In genomic region chr4:742742-743311, GRCh38 we compare ENCODE assay signal across 8 cellular contexts. TPM values are rescaled to one million over a fixed set of nuclear protein-coding genes. Genes with fewer than 3 reads are reported as not detected.
DNase-seq lines count a peak whose midpoint lies in the region; ATAC-seq and TF ChIP-seq lines count a peak whose summit lies in the region.

No MANE protein-coding gene starts in this region.

- no peak overlapping the region for H3K27ac ChIP-seq in dorsolateral prefrontal cortex

- H3K4me3 ChIP-seq in dorsolateral prefrontal cortex = no peak overlapping the region
- no peak overlapping the region for H3K4me3 ChIP-seq in mucosa of descending colon

- no peaks in the 10 kb centered on the region for H3K27me3 ChIP-seq in dorsolateral prefrontal cortex

- no peaks in the 10 kb centered on the region for H3K9me3 ChIP-seq in mucosa of descending colon

- ATAC-seq in GM19351 (IDR thresholded peaks at IDR 0.05; ENCODE audit: unreplicated experiment) (peak; percentile 79), mucosa of descending colon (peak; percentile 93)

- peak; percentile 94 for DNase-seq in AG20443 (ENCODE audit: low spot score)
- DNase-seq in NCI-H1694 treated with DMSO at 0.1 percent for 48 hours (lab: John Stamatoyannopoulos, UW) = peak; percentile 8
- peak; percentile 80 for DNase-seq in activated CD4-positive, alpha-beta T cell treated with anti-CD3 and anti-CD28 coated beads, Interleukin-2, amount 50 U/mL, for 1 hour
- DNase-seq in dorsolateral prefrontal cortex = peak in 6 of 10 donors; percentile 55 to 74 (median 58)
- peak; percentile 74 to 86 (median 84) for DNase-seq in mucosa of descending colon
- DNase-seq in stimulated activated CD8-positive, alpha-beta memory T cell treated with anti-CD3 and anti-CD28 coated beads, Interleukin-7, amount 100 ng/mL, for 24 hours (ENCODE audit: low read depth) = peak; percentile 62
- DNase-seq in NCI-H526 treated with DMSO at 0.1 percent for 48 hours (lab: John Stamatoyannopoulos, UW) = no peak

- no peaks in the 10 kb centered on the region for H3K36me3 ChIP-seq in mucosa of descending colon (ENCODE audit: low read depth)

- intact Hi-C loops in dorsolateral prefrontal cortex (cut with DNase I) (no loop called here), mucosa of descending colon (cut with DNase I, micrococcal nuclease) (no loop called here)

- peak; percentile 50 to 91 (median 81) for TF ChIP-seq CTCF in dorsolateral prefrontal cortex (IDR thresholded peaks at IDR 0.05 in 54 of 56, conservative IDR thresholded peaks at IDR 0.05 in 2 of 56; ENCODE audit: low read depth in 1 of 56, partially characterized antibody in 56 of 56)
- peak; percentile 80 for TF ChIP-seq CTCF in mucosa of descending colon (IDR thresholded peaks at IDR 0.05)

- peaks cover 3% of the 10 kb centered on the region for H3K4me1 ChIP-seq in mucosa of descending colon (ENCODE audit: low read depth)

RNA-seq across cellular contexts. Expression of gene PCGF3, which starts 37.2 kb away (rescaled TPM):
- 10 to 100 TPM; 32.0 to 54.7 (median 45.0) TPM for total RNA-seq in dorsolateral prefrontal cortex
- 10 to 100 TPM; 45.5 to 66.9 (median 56.7) TPM for total RNA-seq in mucosa of descending colon

RNA-seq across cellular contexts. Expression of gene SLC49A3, which starts 53.9 kb away (rescaled TPM):
- 10 to 100 TPM in 10 of 120 experiments, 1 to 10 TPM in 110; 2.7 to 12.4 (median 5.8) TPM for total RNA-seq in dorsolateral prefrontal cortex
- total RNA-seq in mucosa of descending colon = 10 to 100 TPM in 2 of 3 donors, 1 to 10 TPM in 1; 9.9 to 14.1 (median 11.5) TPM
